In the genomic region with DNA sequence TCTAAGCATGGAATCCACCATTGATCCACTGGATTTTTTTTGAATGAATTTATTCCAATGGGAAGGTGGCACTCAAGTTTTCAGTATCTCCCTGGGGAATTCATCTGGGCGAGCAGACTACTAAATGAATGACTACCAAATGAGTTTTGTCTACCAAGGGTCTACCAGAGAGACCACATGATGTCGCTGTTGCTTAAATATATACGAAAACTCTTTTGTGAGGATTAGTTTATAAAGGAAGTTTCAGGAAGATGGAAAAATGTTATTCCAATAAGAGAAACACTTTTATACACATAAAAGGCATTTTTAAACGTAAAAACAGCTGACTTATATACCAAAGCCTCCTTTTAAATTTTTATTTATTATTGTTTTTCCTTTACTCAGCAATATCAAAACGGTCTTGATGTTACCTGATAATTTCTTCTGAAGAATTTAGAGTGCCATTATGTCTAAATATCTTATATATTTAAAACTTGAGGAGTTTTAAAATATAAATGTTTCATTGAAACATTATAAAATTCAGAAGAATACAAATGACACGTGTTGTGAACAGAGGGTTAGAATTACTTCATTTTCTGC, we compare ENCODE assay signal across 8 cellular contexts.
DNase-seq lines count a peak whose midpoint lies in the region; ATAC-seq and TF ChIP-seq lines count a peak whose summit lies in the region.

No MANE protein-coding gene starts in this region.

- no peak for DNase-seq in AG04449 (ENCODE audit: low read depth, low spot score)
- peak; percentile 45 for DNase-seq in NCI-H187 treated with DMSO at 0.1 percent for 48 hours (lab: John Stamatoyannopoulos, UW)
- peak in 4 of 7 donors; percentile 10 to 35 (median 24) for DNase-seq in adrenal gland
- peak; percentile 55 for DNase-seq in iPS-NIHi11 (ENCODE audit: low spot score)
- no peak for DNase-seq in tibial artery
- DNase-seq in HK-2 (ENCODE audit: unreplicated experiment): no peak

- WGBS in adrenal gland, 4 donors: 21 to 25% (median 23%) methylated on average over 6 of the region's 6 CpGs

- no peak for TF ChIP-seq POLR2A in adrenal gland (IDR thresholded peaks at IDR 0.05)

- POLR2A ChIA-PET in AG04449 (lab: Yijun Ruan, JAX): no interaction called here

- H3K4me1 ChIP-seq in adrenal gland (replicated peaks in 1 of 2): no peaks in the 10 kb centered on the region
- no peaks in the 10 kb centered on the region for H3K4me1 ChIP-seq in tibial artery

- H3K4me3 ChIP-seq in AG04449 (ENCODE audit: low read depth, low read length) (no peak overlapping the region), adrenal gland (no peak overlapping the region), tibial artery (no peak overlapping the region)

- H3K27ac ChIP-seq in adrenal gland: no peak overlapping the region
- H3K27ac ChIP-seq in tibial artery: no peak overlapping the region

- H3K27me3 ChIP-seq in adrenal gland (no peaks in the 10 kb centered on the region), tibial artery (no peaks in the 10 kb centered on the region)

- intact Hi-C loops in adrenal gland (cut with DNase I): no loop called here
- intact Hi-C loops in tibial artery (cut with DNase I; ENCODE audit: low total_unique reads): no loop called here

- ATAC-seq in HG03378 (IDR thresholded peaks at IDR 0.05; ENCODE audit: unreplicated experiment): no peak

- CTCF ChIA-PET in AG04449 (lab: Yijun Ruan, JAX): interaction anchor here (0.8 to 5.2 kb wide), 7 partner anchors 10 to 1297 kb away, joined by 3 to 30 read pairs (median 4); no protein-coding TSS in a partner anchor

- TF ChIP-seq CTCF in AG04449 (IDR thresholded peaks at IDR 0.05; ENCODE audit: insufficient read depth, low read length, missing control alignments) (peak; percentile 51), GM12872 (IDR thresholded peaks at IDR 0.05; ENCODE audit: insufficient read depth, low read depth, low read length) (peak; percentile 53; the same call in 2 of the 3 replicates), adrenal gland (IDR thresholded peaks at IDR 0.05) (peak; percentile 43 to 65 (median 54)), tibial artery (IDR thresholded peaks at IDR 0.05) (peak; percentile 46 to 49)

- no peaks in the 10 kb centered on the region for H3K9me3 ChIP-seq in adrenal gland (replicated peaks in 1 of 3)
- no peaks in the 10 kb centered on the region for H3K9me3 ChIP-seq in tibial artery

- no peaks in the 10 kb centered on the region for H3K36me3 ChIP-seq in adrenal gland (replicated peaks in 1 of 2)
- H3K36me3 ChIP-seq in tibial artery: no peaks in the 10 kb centered on the region

Comparison
In these comparisons a context has a peak if more than half of its experiments do, and no peak if none do; other contexts are left out.
1. DNase-seq: peak in NCI-H187 treated with DMSO at 0.1 percent for 48 hours (single experiment), adrenal gland (4 of 7) and iPS-NIHi11 (single experiment); none in AG04449 (single experiment), tibial artery (0 of 2) and HK-2 (single experiment).
2. Peak in every context shown above with its lines, with median percentiles within 50 percentile points of each other: CTCF ChIP-seq.